In the genomic region with DNA sequence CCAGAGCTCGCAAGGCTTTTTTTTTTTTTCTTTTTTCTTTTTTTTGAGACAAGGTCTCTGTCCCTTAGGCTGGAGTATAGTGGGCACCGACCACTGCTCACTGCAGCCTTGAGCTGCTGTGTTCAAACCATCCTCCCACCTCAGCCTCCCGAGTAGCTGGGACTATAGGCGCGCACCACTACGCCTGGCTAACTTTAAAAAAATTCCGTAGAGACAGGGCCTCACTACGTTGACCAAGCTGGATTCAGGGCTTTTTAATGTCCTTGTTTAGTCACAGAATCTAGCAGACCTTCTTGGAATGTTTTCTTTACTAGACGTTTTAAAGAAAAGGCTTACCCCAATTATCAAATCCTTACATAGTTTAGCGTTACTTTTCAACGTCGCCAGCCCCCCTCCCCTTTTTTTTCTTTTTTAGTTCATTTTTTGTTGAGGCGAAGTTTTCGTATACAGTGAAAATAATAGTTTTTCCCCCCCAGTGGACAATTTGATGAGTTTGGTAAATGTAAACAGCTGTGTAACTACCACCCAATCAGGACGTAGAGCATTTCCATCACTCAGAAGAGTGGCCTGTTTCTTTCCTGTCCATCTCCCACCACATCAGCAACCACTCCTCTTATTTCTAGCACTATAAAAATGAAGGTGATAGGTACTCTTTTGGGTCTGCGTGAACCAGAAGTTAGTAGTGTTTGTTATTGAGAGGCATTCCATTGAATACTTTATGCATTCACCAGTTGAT, we compare ENCODE assay signal across 8 cellular contexts. TPM values are rescaled to one million over a fixed set of nuclear protein-coding genes. Genes with fewer than 3 reads are reported as not detected.
DNase-seq lines count a peak whose midpoint lies in the region; ATAC-seq and TF ChIP-seq lines count a peak whose summit lies in the region.

No MANE protein-coding gene starts in this region.

- no peaks in the 10 kb centered on the region for H3K4me1 ChIP-seq in mesodermal cell (ENCODE audit: control insufficient read depth, insufficient read depth, low read length, poor library complexity, severe bottlenecking)

- peak; percentile 23 for ATAC-seq in HG03095 (IDR thresholded peaks at IDR 0.05; ENCODE audit: unreplicated experiment)

- H3K27ac ChIP-seq in mesodermal cell (ENCODE audit: low read depth, low read length, severe bottlenecking): no peak overlapping the region

- H3K9me3 ChIP-seq in mesodermal cell (ENCODE audit: control insufficient read depth, low read length): peaks cover 8% of the 10 kb centered on the region

- TF ChIP-seq CTCF in GM12864 (IDR thresholded peaks at IDR 0.05; ENCODE audit: low read depth, low read length, missing control alignments) (no peak), astrocyte of the spinal cord (IDR thresholded peaks at IDR 0.05; ENCODE audit: low read depth, low read length) (no peak)

- in situ Hi-C loops in astrocyte of the spinal cord (cut with HindIII; ENCODE audit: low sequenced_read_pairs): no loop called here

- DNase-seq in GM12864 (ENCODE audit: low read depth): no peak
- DNase-seq in astrocyte of the spinal cord (ENCODE audit: low read depth, low spot score): no peak
- DNase-seq in NCI-H1092 treated with DMSO at 0.1 percent for 48 hours (lab: John Stamatoyannopoulos, UW): no peak
- DNase-seq in putamen (ENCODE audit: low spot score): no peak
- no peak for DNase-seq in ecto neural progenitor cell (ENCODE audit: low spot score)
- no peak for DNase-seq in HuH-7 (ENCODE audit: low spot score)

- peaks cover 12% of the 10 kb centered on the region for H3K36me3 ChIP-seq in mesodermal cell (ENCODE audit: control insufficient read depth, insufficient read depth, low read length)

- WGBS in mesodermal cell (ENCODE audit: insufficient coverage in 2 of 2), 2 experiments: 46 to 75% methylated on average over 8 to 12 of the region's 16 CpGs

- H3K4me3 ChIP-seq in GM12864 (ENCODE audit: low read depth, low read length): peak overlapping the region; percentile 97
- H3K4me3 ChIP-seq in astrocyte of the spinal cord (ENCODE audit: low read depth, low read length): peak overlapping the region; percentile 92
- peak overlapping the region; percentile 77 for H3K4me3 ChIP-seq in mesodermal cell (ENCODE audit: extremely low read depth, insufficient read depth, low read length, poor library complexity, severe bottlenecking)

RNA-seq across cellular contexts. Expression of a gene that starts 0.7 kb away (rescaled TPM):
- 62.6 TPM for polyA plus RNA-seq in mesodermal cell (2013, experiment 1 of 2)
- polyA plus RNA-seq in mesodermal cell (2013, experiment 2 of 2): 94.5 TPM
